Comparison of ENCODE assay signal across 8 cellular contexts in the genomic region with DNA sequence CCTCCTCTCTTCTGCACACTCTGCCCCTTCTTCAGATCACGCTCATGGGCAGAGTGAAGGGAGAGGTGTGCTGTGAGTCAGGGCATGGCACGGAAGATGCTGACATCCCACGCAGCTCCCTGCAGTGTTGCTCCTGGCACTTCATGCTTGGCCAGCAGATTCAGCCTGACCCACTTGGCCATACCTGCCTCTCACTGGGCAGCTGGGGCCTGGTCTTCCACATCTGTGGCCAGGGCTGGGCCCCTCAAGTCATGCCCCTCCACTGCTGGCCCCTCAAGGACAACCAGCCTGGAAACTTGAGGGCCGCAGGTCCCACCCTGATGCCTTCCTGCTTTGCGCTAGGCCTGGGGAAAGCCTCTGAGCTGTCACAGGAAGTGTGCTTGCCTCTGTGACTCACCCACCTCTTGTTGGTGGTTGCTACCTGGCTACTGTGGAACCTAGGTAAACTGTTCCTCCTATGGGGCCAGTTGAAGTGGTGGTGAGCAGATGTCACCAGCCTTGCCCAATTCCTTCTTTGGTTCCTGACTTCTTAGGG. TPM values are rescaled to one million over a fixed set of nuclear protein-coding genes. Genes with fewer than 3 reads are reported as not detected.
DNase-seq lines count a peak whose midpoint lies in the region; ATAC-seq lines count a peak whose summit lies in the region.

No MANE protein-coding gene starts in this region.

- peaks cover 5% of the 10 kb centered on the region for H3K36me3 Mint-ChIP-seq in CD4-positive, CD25-positive, alpha-beta regulatory T cell
- H3K36me3 Mint-ChIP-seq in activated naive CD8-positive, alpha-beta T cell treated with anti-CD3 and anti-CD28 coated beads, Interleukin-2, amount 10 ng/mL, durations not matched to agents 7 days and 5 days, result no peaks in the 10 kb centered on the region

- POLR2A ChIA-PET in activated naive CD8-positive, alpha-beta T cell treated with anti-CD3 and anti-CD28 coated beads, Interleukin-2, amount 10 ng/mL, durations not matched to agents 7 days and 5 days (lab: Charles Lee), result interaction anchor here (1.4 to 1.6 kb wide), 2 partner anchors 64 to 70 kb away, joined by 3 to 4 read pairs; no protein-coding TSS in a partner anchor

- H3K4me1 ChIP-seq in CD4-positive, CD25-positive, alpha-beta regulatory T cell (ENCODE audit: control insufficient read depth, insufficient read depth, low read length, poor library complexity, severe bottlenecking), result peaks cover 11% of the 10 kb centered on the region

- no peaks in the 10 kb centered on the region for H3K9me3 ChIP-seq in CD4-positive, CD25-positive, alpha-beta regulatory T cell (ENCODE audit: control insufficient read depth in 2 of 2, low read length in 2 of 2)

- peak overlapping the region; percentile 71 to 92 (median 85) for H3K27ac Mint-ChIP-seq in CD4-positive, CD25-positive, alpha-beta regulatory T cell
- peak overlapping the region; percentile 71 for H3K27ac Mint-ChIP-seq in activated naive CD8-positive, alpha-beta T cell treated with anti-CD3 and anti-CD28 coated beads, Interleukin-2, amount 10 ng/mL, durations not matched to agents 7 days and 5 days

- no peak overlapping the region for H3K4me3 ChIP-seq in CD4-positive, CD25-positive, alpha-beta regulatory T cell (ENCODE audit: low read depth, low read length)

- H3K4me3 Mint-ChIP-seq in CD4-positive, CD25-positive, alpha-beta regulatory T cell, result peak overlapping the region in 1 of 4 donors; percentile 3
- peak overlapping the region; percentile 0 for H3K4me3 Mint-ChIP-seq in activated naive CD8-positive, alpha-beta T cell treated with anti-CD3 and anti-CD28 coated beads, Interleukin-2, amount 10 ng/mL, durations not matched to agents 7 days and 5 days

- peaks cover 0 to 2% (median 0%) of the 10 kb centered on the region in 7 donors for H3K9me3 Mint-ChIP-seq in CD4-positive, CD25-positive, alpha-beta regulatory T cell
- H3K9me3 Mint-ChIP-seq in activated naive CD8-positive, alpha-beta T cell treated with anti-CD3 and anti-CD28 coated beads, Interleukin-2, amount 10 ng/mL, durations not matched to agents 7 days and 5 days, result no peaks in the 10 kb centered on the region

- peaks cover 13 to 18% (median 15%) of the 10 kb centered on the region in 4 donors for H3K4me1 Mint-ChIP-seq in CD4-positive, CD25-positive, alpha-beta regulatory T cell
- H3K4me1 Mint-ChIP-seq in activated naive CD8-positive, alpha-beta T cell treated with anti-CD3 and anti-CD28 coated beads, Interleukin-2, amount 10 ng/mL, durations not matched to agents 7 days and 5 days, result peaks cover 23% of the 10 kb centered on the region

- DNase-seq in CD4-positive, CD25-positive, alpha-beta regulatory T cell, result peak; percentile 7 to 80 (median 39)
- peak; percentile 11 to 38 (median 16) for DNase-seq in activated CD4-positive, CD25-positive, alpha-beta regulatory T cell (lab: John Stamatoyannopoulos, UW)
- DNase-seq in activated naive CD8-positive, alpha-beta T cell treated with anti-CD3 and anti-CD28 coated beads, Interleukin-2, amount 10 ng/mL, durations not matched to agents 7 days and 5 days, result peak; percentile 64
- DNase-seq in stimulated activated CD4-positive, alpha-beta T cell treated with anti-CD3 and anti-CD28 coated beads, Interleukin-12 subunit alpha, Interleukin-12 subunit beta, amount 100 ng/mL, for 24 hours (ENCODE audit: low read depth in 2 of 2), result peak; percentile 17 to 21
- no peak for DNase-seq in cerebellar nuclear complex (lab: John Stamatoyannopoulos, UW)
- no peak for DNase-seq in GOT3 (lab: John Stamatoyannopoulos, UW)

- no peaks in the 10 kb centered on the region for H3K27me3 ChIP-seq in CD4-positive, CD25-positive, alpha-beta regulatory T cell (ENCODE audit: control insufficient read depth, insufficient read depth, low read length)

- H3K36me3 ChIP-seq in CD4-positive, CD25-positive, alpha-beta regulatory T cell (ENCODE audit: control insufficient read depth, insufficient read depth, low read length), result no peaks in the 10 kb centered on the region

- ATAC-seq in CD4-positive, CD25-positive, alpha-beta regulatory T cell (ENCODE audit: low read depth in 2 of 2), result peak; percentile 99
- peak; percentile 96 for ATAC-seq in activated naive CD8-positive, alpha-beta T cell treated with anti-CD3 and anti-CD28 coated beads, Interleukin-2, amount 10 ng/mL, durations not matched to agents 7 days and 5 days (ENCODE audit: low read depth)
- ATAC-seq in HG03432 (IDR thresholded peaks at IDR 0.05; ENCODE audit: unreplicated experiment), result no peak
- ATAC-seq in GM21367 (IDR thresholded peaks at IDR 0.05; ENCODE audit: unreplicated experiment), result no peak

- no peaks in the 10 kb centered on the region for H3K27me3 Mint-ChIP-seq in CD4-positive, CD25-positive, alpha-beta regulatory T cell
- no peaks in the 10 kb centered on the region for H3K27me3 Mint-ChIP-seq in activated naive CD8-positive, alpha-beta T cell treated with anti-CD3 and anti-CD28 coated beads, Interleukin-2, amount 10 ng/mL, durations not matched to agents 7 days and 5 days

- H3K27ac ChIP-seq in CD4-positive, CD25-positive, alpha-beta regulatory T cell (ENCODE audit: insufficient read depth, low read length, poor library complexity, severe bottlenecking), result peak overlapping the region; percentile 63

RNA-seq across cellular contexts. Expression of a gene that starts 48.7 kb away (rescaled TPM):
- total RNA-seq in CD4-positive, CD25-positive, alpha-beta regulatory T cell, result 0.12 TPM
- not detected for polyA plus RNA-seq in CD4-positive, CD25-positive, alpha-beta regulatory T cell
- under 1 TPM; 0.08 to 0.14 TPM for total RNA-seq in activated naive CD8-positive, alpha-beta T cell treated with anti-CD3 and anti-CD28 coated beads, Interleukin-2, amount 10 ng/mL, durations not matched to agents 7 days and 5 days

Comparison
In these comparisons a context has a peak if more than half of its experiments do, and no peak if none do; other contexts are left out.
1. ATAC-seq: peak in CD4-positive, CD25-positive, alpha-beta regulatory T cell (2 of 2) and activated naive CD8-positive, alpha-beta T cell treated with anti-CD3 and anti-CD28 coated beads, Interleukin-2, amount 10 ng/mL, durations not matched to agents 7 days and 5 days (single experiment); none in HG03432 (single experiment) and GM21367 (single experiment).
2. DNase-seq: peak in CD4-positive, CD25-positive, alpha-beta regulatory T cell (3 of 3), activated CD4-positive, CD25-positive, alpha-beta regulatory T cell (4 of 4), activated naive CD8-positive, alpha-beta T cell treated with anti-CD3 and anti-CD28 coated beads, Interleukin-2, amount 10 ng/mL, durations not matched to agents 7 days and 5 days (single experiment) and stimulated activated CD4-positive, alpha-beta T cell treated with anti-CD3 and anti-CD28 coated beads, Interleukin-12 subunit alpha, Interleukin-12 subunit beta, amount 100 ng/mL, for 24 hours (2 of 2); none in cerebellar nuclear complex (0 of 2) and GOT3 (single experiment).